ENCODE assay signal across 12 cellular contexts in genomic region chr2:165055081-165055879, GRCh38.
DNase-seq lines count a peak whose midpoint lies in the region; ATAC-seq and TF ChIP-seq lines count a peak whose summit lies in the region.
"Had no signal": no experiment of that assay in that cellular context is flagged by ENCODE, and none has a peak within 500 bp of the region (broad histone marks: within the 10 kb centered on the region; RNA-seq: fewer than 3 reads in every experiment).

No MANE protein-coding gene starts in this region.

- no peak overlapping the region for H3K4me3 ChIP-seq in right atrium auricular region
- H3K4me3 ChIP-seq in testis, result no peak overlapping the region
- H3K4me3 ChIP-seq in prostate gland, result no peak overlapping the region
- H3K4me3 ChIP-seq: right lobe of liver, SJSA1 had no signal

- no peak overlapping the region for H3K4me3 Mint-ChIP-seq in activated T-cell treated with anti-CD3 and anti-CD28 coated beads, Interleukin-2, amount 50 U/mL, for 4 hours
- H3K4me3 Mint-ChIP-seq in activated T-cell treated with anti-CD3 and anti-CD28 coated beads, Interleukin-2, amount 50 U/mL, for 24 hours, result no peak overlapping the region

- H3K9me3 Mint-ChIP-seq in activated T-cell treated with anti-CD3 and anti-CD28 coated beads, Interleukin-2, amount 50 U/mL, for 4 hours, result no peaks in the 10 kb centered on the region
- H3K9me3 Mint-ChIP-seq in activated T-cell treated with anti-CD3 and anti-CD28 coated beads, Interleukin-2, amount 50 U/mL, for 24 hours, result no peaks in the 10 kb centered on the region

- intact Hi-C loops in testis (cut with DNase I; ENCODE audit: low total_unique reads) (no loop called here), prostate gland (cut with DNase I) (no loop called here)

- H3K36me3 ChIP-seq in right atrium auricular region (no peaks in the 10 kb centered on the region), testis (ENCODE audit: low read depth, missing control alignments) (no peaks in the 10 kb centered on the region), prostate gland (no peaks in the 10 kb centered on the region)
- H3K36me3 ChIP-seq: right lobe of liver, SJSA1 had no signal

- H3K9me3 ChIP-seq in right atrium auricular region (no peaks in the 10 kb centered on the region), testis (no peaks in the 10 kb centered on the region), prostate gland (no peaks in the 10 kb centered on the region)
- H3K9me3 ChIP-seq: right lobe of liver, SJSA1 had no signal

- H3K4me1 ChIP-seq in right atrium auricular region (peaks cover 0 to 14% of the 10 kb centered on the region in 2 donors), testis (peaks cover 20% of the 10 kb centered on the region), prostate gland (replicated peaks) (no peaks in the 10 kb centered on the region)

- no peak overlapping the region for H3K27ac Mint-ChIP-seq in activated T-cell treated with anti-CD3 and anti-CD28 coated beads, Interleukin-2, amount 50 U/mL, for 24 hours

- peak overlapping the region; percentile 23 to 77 for H3K27ac ChIP-seq in right atrium auricular region
- H3K27ac ChIP-seq in testis, result peak overlapping the region; percentile 69 to 70
- no peak overlapping the region for H3K27ac ChIP-seq in prostate gland
- H3K27ac ChIP-seq: right lobe of liver, SJSA1 had no signal

- H3K36me3 Mint-ChIP-seq in activated T-cell treated with anti-CD3 and anti-CD28 coated beads, Interleukin-2, amount 50 U/mL, for 4 hours (ENCODE audit: insufficient read depth), result no peaks in the 10 kb centered on the region
- no peaks in the 10 kb centered on the region for H3K36me3 Mint-ChIP-seq in activated T-cell treated with anti-CD3 and anti-CD28 coated beads, Interleukin-2, amount 50 U/mL, for 24 hours (ENCODE audit: low read depth)

- TF ChIP-seq POLR2A in testis (IDR thresholded peaks at IDR 0.05) (no peak), prostate gland (IDR thresholded peaks at IDR 0.05) (no peak)

- peak; percentile 41 to 72 for ATAC-seq in activated T-cell treated with anti-CD3 and anti-CD28 coated beads, Interleukin-2, amount 50 U/mL, for 4 hours
- ATAC-seq in GM18519 (IDR thresholded peaks at IDR 0.05; ENCODE audit: low FRiP score, unreplicated experiment), result no peak

- DNase-seq in activated T-cell treated with anti-CD3 and anti-CD28 coated beads, Interleukin-2, amount 50 U/mL, for 4 hours, result no peak
- DNase-seq in activated T-cell treated with anti-CD3 and anti-CD28 coated beads, Interleukin-2, amount 50 U/mL, for 24 hours, result no peak
- DNase-seq in SW480 (ENCODE audit: low spot score) (peak; percentile 18), right atrium auricular region (ENCODE audit: low spot score) (no peak), testis (peak; percentile 47), prostate gland (ENCODE audit: low spot score) (no peak), NCI-H774 (lab: John Stamatoyannopoulos, UW) (no peak)
- DNase-seq: activated CD8-positive, alpha-beta memory T cell treated with anti-CD3 and anti-CD28 coated beads, Interleukin-2, amount 50 U/mL, for 48 hours; NCI-H1436 treated with DMSO at 0.1 percent for 48 hours; right lobe of liver had no signal

- H3K4me1 Mint-ChIP-seq in activated T-cell treated with anti-CD3 and anti-CD28 coated beads, Interleukin-2, amount 50 U/mL, for 4 hours (ENCODE audit: low read depth), result peaks cover 1% of the 10 kb centered on the region
- H3K4me1 Mint-ChIP-seq in activated T-cell treated with anti-CD3 and anti-CD28 coated beads, Interleukin-2, amount 50 U/mL, for 24 hours (ENCODE audit: low read depth), result peaks cover 9% of the 10 kb centered on the region

- whole genome bisulfite sequencing in testis, 2 donors, result 42 to 50% methylated on average over 6 of the region's 6 CpGs
- 26% methylated on average over 6 of the region's 6 CpGs for WGBS in prostate gland

- H3K27me3 Mint-ChIP-seq in activated T-cell treated with anti-CD3 and anti-CD28 coated beads, Interleukin-2, amount 50 U/mL, for 4 hours (ENCODE audit: low read depth), result no peaks in the 10 kb centered on the region
- H3K27me3 Mint-ChIP-seq in activated T-cell treated with anti-CD3 and anti-CD28 coated beads, Interleukin-2, amount 50 U/mL, for 24 hours, result no peaks in the 10 kb centered on the region

- no peaks in the 10 kb centered on the region for H3K27me3 ChIP-seq in right atrium auricular region
- H3K27me3 ChIP-seq in testis, result no peaks in the 10 kb centered on the region
- no peaks in the 10 kb centered on the region for H3K27me3 ChIP-seq in prostate gland (replicated peaks; ENCODE audit: insufficient read depth)
- H3K27me3 ChIP-seq: right lobe of liver, SJSA1 had no signal

- TF ChIP-seq CTCF in right atrium auricular region (IDR thresholded peaks at IDR 0.05) (no peak), testis (IDR thresholded peaks at IDR 0.05) (no peak), prostate gland (IDR thresholded peaks at IDR 0.05) (no peak)

Comparison
In these comparisons a context has a peak if more than half of its experiments do, and no peak if none do; other contexts are left out.
1. DNase-seq: peak in SW480 (single experiment) and testis (single experiment); none in activated T-cell treated with anti-CD3 and anti-CD28 coated beads, Interleukin-2, amount 50 U/mL, for 4 hours (single experiment), activated T-cell treated with anti-CD3 and anti-CD28 coated beads, Interleukin-2, amount 50 U/mL, for 24 hours (single experiment), right atrium auricular region (single experiment), prostate gland (single experiment) and NCI-H774 (single experiment).
2. H3K27ac ChIP-seq: peak in right atrium auricular region (2 of 2) and testis (2 of 2); none in prostate gland (0 of 2).